ENCODE assay signal across 28 cellular contexts in genomic region chr1:70536708-70537398, GRCh38.
"Had no signal": no experiment of that assay in that cellular context is flagged by ENCODE, and none has a peak within 500 bp of the region (broad histone marks: within the 10 kb centered on the region; RNA-seq: fewer than 3 reads in every experiment).

No MANE protein-coding gene starts in this region.

- DNase-seq: activated CD4-positive, alpha-beta T cell treated with anti-CD3 and anti-CD28 coated beads for 36 hours; activated CD4-positive, alpha-beta T cell treated with anti-CD3 and anti-CD28 coated beads, Interleukin-2, amount 50 U/mL, for 1 hour; activated CD4-positive, alpha-beta T cell treated with anti-CD3 and anti-CD28 coated beads, Interleukin-2, amount 50 U/mL, for 48 hours; activated CD4-positive, CD25-positive, alpha-beta regulatory T cell; activated CD4-positive, CD25-positive, alpha-beta regulatory T cell treated with anti-CD3 and anti-CD28 coated beads, Interleukin-2, amount 50 U/mL, for 72 hours; activated CD8-positive, alpha-beta memory T cell treated with anti-CD3 and anti-CD28 coated beads for 24 hours; activated CD8-positive, alpha-beta T cell treated with anti-CD3 and anti-CD28 coated beads for 36 hours; activated effector memory CD4-positive, alpha-beta T cell treated with Interleukin-2 at 50 U/mL for 16 hours; activated gamma-delta T cell treated with Interleukin-2 at 50 U/mL for 16 hours; activated naive CD4-positive, alpha-beta T cell treated with anti-CD3 and anti-CD28 coated beads, Interleukin-2, amount 50 U/mL, for 16 hours; activated naive CD4-positive, alpha-beta T cell treated with Interleukin-2 at 50 U/mL for 16 hours; activated T-cell treated with anti-CD3 and anti-CD28 coated beads, Interleukin-2, amount 50 U/mL, for 4 hours; adrenal gland; amygdala; aorta; body of pancreas; caudate nucleus; cerebellar nuclear complex; colonic mucosa; effector memory CD4-positive, alpha-beta T cell; endodermal cell; foreskin keratinocyte; gastrocnemius medialis; glutamatergic neuron; heart left ventricle; T-helper 2 cell had no signal

- H3K27me3 ChIP-seq: adrenal gland, body of pancreas, colonic mucosa, gastrocnemius medialis had no signal

- H3K36me3 ChIP-seq: adrenal gland, colonic mucosa, gastrocnemius medialis, heart left ventricle had no signal

- ATAC-seq: activated CD4-positive, alpha-beta T cell treated with anti-CD3 and anti-CD28 coated beads for 36 hours; activated CD8-positive, alpha-beta T cell treated with anti-CD3 and anti-CD28 coated beads for 36 hours; activated T-cell treated with anti-CD3 and anti-CD28 coated beads, Interleukin-2, amount 50 U/mL, for 4 hours; activated T-helper 17 cell treated with anti-CD3 and anti-CD28 coated beads, Interleukin-2, amount 50 U/mL, for 72 hours; body of pancreas; esophagus mucosa; foreskin keratinocyte; gastrocnemius medialis; heart left ventricle had no signal

- H3K9me3 ChIP-seq: adrenal gland, body of pancreas, colonic mucosa, gastrocnemius medialis, heart left ventricle had no signal

- H3K4me1 ChIP-seq: adrenal gland, body of pancreas, colonic mucosa, foreskin keratinocyte, gastrocnemius medialis, heart left ventricle had no signal

- H3K27ac ChIP-seq: adrenal gland, body of pancreas, colonic mucosa, foreskin keratinocyte, gastrocnemius medialis, heart left ventricle had no signal

- H3K4me3 ChIP-seq: adrenal gland, body of pancreas, colonic mucosa, gastrocnemius medialis, heart left ventricle had no signal
